Comparison of ENCODE assay signal across 10 cellular contexts in genomic region chr17:38873646-38874380, GRCh38. TPM values are rescaled to one million over a fixed set of nuclear protein-coding genes. Genes with fewer than 3 reads are reported as not detected.
DNase-seq lines count a peak whose midpoint lies in the region; ATAC-seq and TF ChIP-seq lines count a peak whose summit lies in the region.
"Had no signal": no experiment of that assay in that cellular context is flagged by ENCODE, and none has a peak within 500 bp of the region (broad histone marks: within the 10 kb centered on the region; RNA-seq: fewer than 3 reads in every experiment).

No MANE protein-coding gene starts in this region.

- H3K4me2 ChIP-seq in MM.1S (ENCODE audit: low read depth, low read length): no peak overlapping the region

- peaks cover 85% of the 10 kb centered on the region for H3K79me2 ChIP-seq in MM.1S (ENCODE audit: low read length)

- no peaks in the 10 kb centered on the region for H4K20me1 ChIP-seq in MM.1S (ENCODE audit: insufficient read depth, low read length)

- H3K36me3 Mint-ChIP-seq in activated naive CD8-positive, alpha-beta T cell: no peaks in the 10 kb centered on the region

- H3K4me3 ChIP-seq in lower lobe of right lung: peak overlapping the region; percentile 94
- H3K4me3 ChIP-seq in tibial artery: peak overlapping the region; percentile 26 to 96
- H3K4me3 ChIP-seq in MM.1S (ENCODE audit: low read length): no peak overlapping the region
- H3K4me3 ChIP-seq in left lung: no peak overlapping the region

- H3K9me2 ChIP-seq in MM.1S (replicated peaks; ENCODE audit: insufficient read depth, low read length): no peaks in the 10 kb centered on the region

- H3K4me3 Mint-ChIP-seq in activated naive CD8-positive, alpha-beta T cell: peak overlapping the region; percentile 62

- H3K9ac ChIP-seq in MM.1S (ENCODE audit: low read length): no peak overlapping the region

- peaks cover 22% of the 10 kb centered on the region for H3F3A ChIP-seq in MM.1S (ENCODE audit: insufficient read depth, low read length)

- H3K36me3 ChIP-seq in lower lobe of right lung: peaks cover 21% of the 10 kb centered on the region
- peaks cover 8 to 14% (median 10%) of the 10 kb centered on the region in 3 donors for H3K36me3 ChIP-seq in tibial artery
- H3K36me3 ChIP-seq in MM.1S (replicated peaks; ENCODE audit: insufficient read depth, low read length): no peaks in the 10 kb centered on the region
- H3K36me3 ChIP-seq in left lung: peaks cover 0 to 22% of the 10 kb centered on the region in 2 donors

- no peak for TF ChIP-seq CTCF in lower lobe of right lung (IDR thresholded peaks at IDR 0.05)
- no peak for TF ChIP-seq CTCF in tibial artery (IDR thresholded peaks at IDR 0.05)
- TF ChIP-seq CTCF in MM.1S (IDR thresholded peaks at IDR 0.05; ENCODE audit: low read length): no peak
- no peak for TF ChIP-seq CTCF in left lung (IDR thresholded peaks at IDR 0.05)

- H3K27ac Mint-ChIP-seq in activated naive CD8-positive, alpha-beta T cell: peak overlapping the region; percentile 94

- peaks cover 75% of the 10 kb centered on the region for H3K4me1 Mint-ChIP-seq in activated naive CD8-positive, alpha-beta T cell (ENCODE audit: low read depth)

- intact Hi-C loops in lower lobe of right lung (cut with DNase I): no loop called here
- intact Hi-C loops in tibial artery (cut with DNase I; ENCODE audit: low total_unique reads): loop anchor here (10.0 kb wide), 1 partner anchor 291 kb away; the partner anchor contains the start of gene ARL5C
- intact Hi-C loops in left lung (cut with DNase I): no loop called here

- H3K9me3 ChIP-seq in lower lobe of right lung: no peaks in the 10 kb centered on the region
- H3K9me3 ChIP-seq in tibial artery: no peaks in the 10 kb centered on the region
- no peaks in the 10 kb centered on the region for H3K9me3 ChIP-seq in MM.1S (replicated peaks; ENCODE audit: insufficient read depth, low read length)
- H3K9me3 ChIP-seq in left lung: no peaks in the 10 kb centered on the region

- no peak overlapping the region for H2AFZ ChIP-seq in MM.1S (ENCODE audit: low read length)

- H3K4me1 ChIP-seq in lower lobe of right lung: peaks cover 70% of the 10 kb centered on the region
- peaks cover 6 to 79% (median 70%) of the 10 kb centered on the region in 4 donors for H3K4me1 ChIP-seq in tibial artery
- peaks cover 22% of the 10 kb centered on the region for H3K4me1 ChIP-seq in MM.1S (ENCODE audit: low read length)
- peaks cover 45 to 75% of the 10 kb centered on the region in 2 donors for H3K4me1 ChIP-seq in left lung

- H3K27me3 Mint-ChIP-seq in activated naive CD8-positive, alpha-beta T cell: no peaks in the 10 kb centered on the region

- ATAC-seq in lower lobe of right lung (no peak), left lung (no peak)

- H3K27ac ChIP-seq in lower lobe of right lung: peak overlapping the region; percentile 97
- H3K27ac ChIP-seq in tibial artery: peak overlapping the region; percentile 92 to 98
- H3K27ac ChIP-seq in MM.1S (ENCODE audit: low read length): no peak overlapping the region
- H3K27ac ChIP-seq in left lung: peak overlapping the region in 1 of 2 donors; percentile 98

- peak; percentile 22 for DNase-seq in activated T-cell treated with anti-CD3 and anti-CD28 coated beads, Interleukin-2, amount 50 U/mL, for 1 hour
- no peak for DNase-seq in activated T-cell treated with anti-CD3 and anti-CD28 coated beads, Interleukin-2, amount 50 U/mL, for 48 hours
- DNase-seq in lower lobe of right lung (no peak), tibial artery (no peak), MM.1S (no peak), left lung (no peak), NCI-H510A treated with DMSO at 0.1 percent for 48 hours (lab: John Stamatoyannopoulos, UW) (no peak)
- DNase-seq: DMS 273 treated with DMSO at 0.1 percent for 48 hours, NCI-H2107 had no signal

- H3K27me3 ChIP-seq in lower lobe of right lung (ENCODE audit: low read depth): no peaks in the 10 kb centered on the region
- H3K27me3 ChIP-seq in tibial artery: no peaks in the 10 kb centered on the region
- no peaks in the 10 kb centered on the region for H3K27me3 ChIP-seq in MM.1S (replicated peaks; ENCODE audit: insufficient read depth, low read length)
- no peaks in the 10 kb centered on the region for H3K27me3 ChIP-seq in left lung

- no peaks in the 10 kb centered on the region for H3K9me3 Mint-ChIP-seq in activated naive CD8-positive, alpha-beta T cell (ENCODE audit: low read depth)

RNA-seq across cellular contexts. Expression of gene LASP1, which starts 4.0 kb away (rescaled TPM):
- 158 TPM for total RNA-seq in lower lobe of right lung
- total RNA-seq in left lung: 100 to 1,000 TPM; 163 to 172 TPM

RNA-seq across cellular contexts. Expression of gene RPL23, which starts 20.3 kb away (rescaled TPM):
- 1,156 TPM for total RNA-seq in lower lobe of right lung
- 1,000 to 10,000 TPM; 1,144 to 1,160 TPM for total RNA-seq in left lung

RNA-seq across cellular contexts. Expression of gene CWC25, which starts 48.7 kb away (rescaled TPM):
- total RNA-seq in lower lobe of right lung (22.3 TPM), left lung (10 to 100 TPM; 15.0 to 22.3 TPM)

Comparison
In these comparisons a context has a peak if more than half of its experiments do, and no peak if none do; other contexts are left out.
1. H3K4me3 ChIP-seq: peak in lower lobe of right lung (single experiment) and tibial artery (2 of 2); none in MM.1S (single experiment) and left lung (0 of 2).